7 cellular contexts compared by ENCODE assay signal in genomic region chr11:19844806-19845205, GRCh38.
"Had no signal": no experiment of that assay in that cellular context is flagged by ENCODE, and none has a peak within 500 bp of the region (broad histone marks: within the 10 kb centered on the region; RNA-seq: fewer than 3 reads in every experiment).

No MANE protein-coding gene starts in this region.

- H3K9me3 ChIP-seq: gastroesophageal sphincter had no signal

- H3K27me3 ChIP-seq: gastroesophageal sphincter had no signal

- DNase-seq: activated CD4-positive, alpha-beta memory T cell treated with anti-CD3 and anti-CD28 coated beads, Interleukin-2, amount 10 ng/mL, durations not matched to agents 7 days and 5 days; activated CD4-positive, alpha-beta T cell treated with anti-CD3 and anti-CD28 coated beads for 36 hours; activated naive CD8-positive, alpha-beta T cell treated with anti-CD3 and anti-CD28 coated beads, Interleukin-2, amount 10 ng/mL, durations not matched to agents 7 days and 5 days; activated T-cell treated with anti-CD3 and anti-CD28 coated beads, Interleukin-2, amount 50 U/mL, for 72 hours; stimulated activated CD4-positive, alpha-beta T cell treated with anti-CD3 and anti-CD28 coated beads, Interleukin-2, amount 100 ng/mL, for 48 hours; T-cell had no signal

- ATAC-seq: activated CD4-positive, alpha-beta T cell treated with anti-CD3 and anti-CD28 coated beads for 36 hours; activated T-cell treated with anti-CD3 and anti-CD28 coated beads, Interleukin-2, amount 50 U/mL, for 72 hours; gastroesophageal sphincter; T-cell had no signal

- H3K4me3 ChIP-seq: gastroesophageal sphincter had no signal
